33 cellular contexts compared by ENCODE assay signal in the genomic region with DNA sequence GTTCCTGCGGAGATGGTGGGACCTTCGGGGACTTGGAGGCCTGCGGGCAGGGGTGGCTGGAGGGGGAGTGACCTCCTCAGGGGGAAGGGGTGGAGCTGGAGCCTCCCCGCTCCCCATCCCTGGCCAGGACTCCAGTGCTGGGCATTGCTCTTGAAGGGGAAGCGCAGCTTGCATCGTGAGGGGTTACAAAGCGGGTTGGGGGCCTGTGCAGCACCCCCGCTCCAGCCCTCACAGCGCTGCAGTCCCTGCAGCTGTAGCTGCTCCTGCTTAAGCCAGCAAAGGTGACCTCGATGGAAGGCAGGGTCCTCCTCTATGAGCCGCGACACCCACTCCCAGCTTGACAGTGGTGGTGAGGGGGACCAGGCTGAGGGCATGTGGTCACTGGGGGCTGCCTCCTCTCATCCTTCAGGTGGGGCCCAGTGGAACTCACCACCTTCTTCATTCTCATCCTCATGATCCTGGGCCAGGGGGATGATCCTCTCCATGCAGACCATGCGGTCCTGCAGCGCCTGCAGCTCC. TPM values are rescaled to one million over a fixed set of nuclear protein-coding genes. Genes with fewer than 3 reads are reported as not detected.
"Had no signal": no experiment of that assay in that cellular context is flagged by ENCODE, and none has a peak within 500 bp of the region (broad histone marks: within the 10 kb centered on the region; RNA-seq: fewer than 3 reads in every experiment).

No MANE protein-coding gene starts in this region.

- H3K4me1 Mint-ChIP-seq: activated CD4-positive, alpha-beta T cell treated with anti-CD3 and anti-CD28 coated beads, Interleukin-2, amount 10 ng/mL, durations not matched to agents 7 days and 5 days; activated naive CD4-positive, alpha-beta T cell treated with anti-CD3 and anti-CD28 coated beads, Interleukin-2, amount 10 ng/mL, durations not matched to agents 7 days and 5 days; activated naive CD8-positive, alpha-beta T cell treated with anti-CD3 and anti-CD28 coated beads, Interleukin-2, amount 50 U/mL, for 24 hours; brain had no signal

- H3K9me3 ChIP-seq: SJCRH30 had no signal

- H3K27me3 ChIP-seq: SJCRH30 had no signal

- H3K4me3 Mint-ChIP-seq: activated CD4-positive, alpha-beta memory T cell treated with anti-CD3 and anti-CD28 coated beads for 36 hours; activated CD4-positive, alpha-beta T cell treated with anti-CD3 and anti-CD28 coated beads, Interleukin-2, amount 10 ng/mL, durations not matched to agents 7 days and 5 days; activated naive CD4-positive, alpha-beta T cell treated with anti-CD3 and anti-CD28 coated beads, Interleukin-2, amount 10 ng/mL, durations not matched to agents 7 days and 5 days; activated naive CD8-positive, alpha-beta T cell; activated naive CD8-positive, alpha-beta T cell treated with anti-CD3 and anti-CD28 coated beads, Interleukin-2, amount 50 U/mL, for 24 hours; activated T-cell treated with anti-CD3 and anti-CD28 coated beads, Interleukin-2, amount 50 U/mL, for 4 hours; activated T-helper 1 cell treated with anti-CD3 and anti-CD28 coated beads, Interleukin-12 subunit alpha, Interleukin-12 subunit beta, Interleukin-2, Interleukin-4 antibody, amounts not matched to agents 30 ng/mL and 10 ng/mL and 1 ng/mL, durations not matched to agents 14 hours and 24 hours and 36 hours; brain had no signal

- FAIRE-seq: bronchial epithelial cell had no signal

- H3K27ac ChIP-seq: SJCRH30, SK-N-MC had no signal

- H3K36me3 Mint-ChIP-seq: activated CD4-positive, alpha-beta memory T cell treated with anti-CD3 and anti-CD28 coated beads for 36 hours; activated naive CD4-positive, alpha-beta T cell treated with anti-CD3 and anti-CD28 coated beads, Interleukin-2, amount 10 ng/mL, durations not matched to agents 7 days and 5 days; activated naive CD8-positive, alpha-beta T cell; brain had no signal

- H3K27ac Mint-ChIP-seq: activated CD4-positive, alpha-beta memory T cell treated with anti-CD3 and anti-CD28 coated beads for 36 hours; activated CD4-positive, alpha-beta T cell treated with anti-CD3 and anti-CD28 coated beads, Interleukin-2, amount 10 ng/mL, durations not matched to agents 7 days and 5 days; activated naive CD4-positive, alpha-beta T cell treated with anti-CD3 and anti-CD28 coated beads, Interleukin-2, amount 10 ng/mL, durations not matched to agents 7 days and 5 days; activated naive CD8-positive, alpha-beta T cell; activated naive CD8-positive, alpha-beta T cell treated with anti-CD3 and anti-CD28 coated beads, Interleukin-2, amount 50 U/mL, for 24 hours; activated T-helper 1 cell treated with anti-CD3 and anti-CD28 coated beads, Interleukin-12 subunit alpha, Interleukin-12 subunit beta, Interleukin-2, Interleukin-4 antibody, amounts not matched to agents 30 ng/mL and 10 ng/mL and 1 ng/mL, durations not matched to agents 14 hours and 24 hours and 36 hours; brain; IgD-negative memory B cell had no signal

- DNase-seq: activated CD4-positive, alpha-beta memory T cell treated with anti-CD3 and anti-CD28 coated beads for 36 hours; activated CD4-positive, alpha-beta T cell treated with anti-CD3 and anti-CD28 coated beads, Interleukin-2, amount 10 ng/mL, durations not matched to agents 7 days and 5 days; activated CD8-positive, alpha-beta memory T cell treated with anti-CD3 and anti-CD28 coated beads, Interleukin-2, amount 50 U/mL, for 4 hours; activated effector memory CD4-positive, alpha-beta T cell treated with Interleukin-2 at 50 U/mL for 16 hours; activated naive CD4-positive, alpha-beta T cell treated with anti-CD3 and anti-CD28 coated beads, Interleukin-2, amount 10 ng/mL, durations not matched to agents 7 days and 5 days; activated naive CD8-positive, alpha-beta T cell treated with anti-CD3 and anti-CD28 coated beads, Interleukin-2, amount 50 U/mL, for 24 hours; activated T-cell treated with anti-CD3 and anti-CD28 coated beads for 4 hours; activated T-cell treated with anti-CD3 and anti-CD28 coated beads, Interleukin-2, amount 50 U/mL, for 4 hours; anterior cingulate cortex; Karpas-422; KBM-7; NCI-H1048; NCI-H1105 treated with DMSO at 0.1 percent for 48 hours; NCI-H1436 treated with DMSO at 0.1 percent for 48 hours; NCI-H1694 treated with DMSO at 0.1 percent for 48 hours; NCI-H2029; NCI-H345; NCI-H524 treated with DMSO at 0.1 percent for 48 hours; SHP77; SJCRH30; T1000 had no signal

- H3K9me3 Mint-ChIP-seq: activated CD4-positive, alpha-beta memory T cell treated with anti-CD3 and anti-CD28 coated beads for 36 hours; activated CD4-positive, alpha-beta T cell treated with anti-CD3 and anti-CD28 coated beads, Interleukin-2, amount 10 ng/mL, durations not matched to agents 7 days and 5 days; activated naive CD4-positive, alpha-beta T cell treated with anti-CD3 and anti-CD28 coated beads, Interleukin-2, amount 10 ng/mL, durations not matched to agents 7 days and 5 days; activated naive CD8-positive, alpha-beta T cell treated with anti-CD3 and anti-CD28 coated beads, Interleukin-2, amount 50 U/mL, for 24 hours; activated T-cell treated with anti-CD3 and anti-CD28 coated beads, Interleukin-2, amount 50 U/mL, for 4 hours; activated T-helper 1 cell treated with anti-CD3 and anti-CD28 coated beads, Interleukin-12 subunit alpha, Interleukin-12 subunit beta, Interleukin-2, Interleukin-4 antibody, amounts not matched to agents 30 ng/mL and 10 ng/mL and 1 ng/mL, durations not matched to agents 14 hours and 24 hours and 36 hours; brain; IgD-negative memory B cell had no signal

- H3K27me3 Mint-ChIP-seq: activated naive CD8-positive, alpha-beta T cell treated with anti-CD3 and anti-CD28 coated beads, Interleukin-2, amount 50 U/mL, for 24 hours; IgD-negative memory B cell had no signal

- H3K4me3 ChIP-seq: SJCRH30, SK-N-MC had no signal

- H3K4me1 ChIP-seq: SJCRH30 had no signal

- H3K36me3 ChIP-seq: SJCRH30 had no signal

- ATAC-seq: activated naive CD8-positive, alpha-beta T cell treated with anti-CD3 and anti-CD28 coated beads, Interleukin-2, amount 50 U/mL, for 24 hours; activated T-cell treated with anti-CD3 and anti-CD28 coated beads, Interleukin-2, amount 50 U/mL, for 4 hours; Panc1 had no signal

RNA-seq across cellular contexts. Expression of a gene that starts 36.7 kb away (rescaled TPM):
- total RNA-seq: activated CD4-positive, alpha-beta memory T cell treated with anti-CD3 and anti-CD28 coated beads for 36 hours; activated CD4-positive, alpha-beta T cell treated with anti-CD3 and anti-CD28 coated beads, Interleukin-2, amount 10 ng/mL, durations not matched to agents 7 days and 5 days; activated T-cell treated with anti-CD3 and anti-CD28 coated beads, Interleukin-2, amount 50 U/mL, for 4 hours; activated T-helper 1 cell treated with anti-CD3 and anti-CD28 coated beads, Interleukin-12 subunit alpha, Interleukin-12 subunit beta, Interleukin-2, Interleukin-4 antibody, amounts not matched to agents 30 ng/mL and 10 ng/mL and 1 ng/mL, durations not matched to agents 14 hours and 24 hours and 36 hours; MCF 10A; NCI-H460; RPMI7951; SJCRH30; T-helper 1 cell treated with Interleukin-12 subunit alpha and Interleukin-12 subunit beta and Interleukin-4 antibody, amounts not matched to agents 30 ng/mL and 1 ng/mL, for 36 hours; T-helper 2 cell treated with Interferon-gamma antibody and Interleukin-4, amounts not matched to agents 100 ng/mL and 5 ng/mL, for 36 hours had no signal
- polyA plus RNA-seq: IgD-negative memory B cell had no signal
